In genomic region chr1:9331558-9332346, GRCh38 we compare ENCODE assay signal across 22 cellular contexts. TPM values are rescaled to one million over a fixed set of nuclear protein-coding genes. Genes with fewer than 3 reads are reported as not detected.
DNase-seq lines count a peak whose midpoint lies in the region; ATAC-seq, FAIRE-seq and TF ChIP-seq lines count a peak whose summit lies in the region.
"Had no signal": no experiment of that assay in that cellular context is flagged by ENCODE, and none has a peak within 500 bp of the region (broad histone marks: within the 10 kb centered on the region; RNA-seq: fewer than 3 reads in every experiment).

No MANE protein-coding gene starts in this region.

- H3K27me3 ChIP-seq in SJSA1 (replicated peaks) (no peaks in the 10 kb centered on the region), small intestine (ENCODE audit: control insufficient read depth in 2 of 2, insufficient read depth in 2 of 2, low read length in 2 of 2) (no peaks in the 10 kb centered on the region)
- H3K27me3 ChIP-seq: BE2C, thyroid gland had no signal

- 51 to 70% (median 67%) methylated on average over 13 of the region's 13 CpGs for WGBS in small intestine, 3 donors

- H3K4me1 ChIP-seq in HEK293 (ENCODE audit: control insufficient read depth, insufficient read depth, low read length) (no peaks in the 10 kb centered on the region), SJSA1 (replicated peaks) (peaks cover 30% of the 10 kb centered on the region), small intestine (ENCODE audit: control insufficient read depth in 2 of 2, insufficient read depth in 1 of 2, low read depth in 1 of 2, low read length in 1 of 2) (peaks cover 5 to 6% of the 10 kb centered on the region in 2 donors)
- H3K4me1 ChIP-seq: BE2C had no signal

- H3K27ac ChIP-seq in HEK293 (ENCODE audit: extremely low read depth, low read depth, low read length) (no peak overlapping the region), SJSA1 (peak overlapping the region; percentile 32), small intestine (ENCODE audit: low read depth in 1 of 2, low read length in 1 of 2) (peak overlapping the region; percentile 43 to 61)
- H3K27ac ChIP-seq: thyroid gland had no signal

- no peak for FAIRE-seq in small intestine (lab: Jason Lieb, UNC)
- FAIRE-seq: GM18507 had no signal

- no peak for TF ChIP-seq CTCF in HEK293 (tag by site-specific recombination; IDR thresholded peaks at IDR 0.05)
- TF ChIP-seq CTCF in fibroblast of villous mesenchyme (IDR thresholded peaks at IDR 0.05; ENCODE audit: insufficient read depth, low read depth, low read length): no peak

- ATAC-seq in HG03196 (IDR thresholded peaks at IDR 0.05; ENCODE audit: unreplicated experiment): no peak
- ATAC-seq in HG03045 (IDR thresholded peaks at IDR 0.05; ENCODE audit: unreplicated experiment): no peak
- ATAC-seq: left cardiac atrium, sciatic nerve had no signal

- POLR2A ChIA-PET in HEK293 (lab: Yijun Ruan, JAX): no interaction called here

- H3K9me3 ChIP-seq in HEK293 (ENCODE audit: control insufficient read depth, insufficient read depth, low read depth, low read length) (no peaks in the 10 kb centered on the region), SJSA1 (replicated peaks) (no peaks in the 10 kb centered on the region), small intestine (ENCODE audit: control insufficient read depth, low read depth) (no peaks in the 10 kb centered on the region)
- H3K9me3 ChIP-seq: BE2C, thyroid gland had no signal

- H3K36me3 ChIP-seq in HEK293 (ENCODE audit: control insufficient read depth in 2 of 2, insufficient read depth in 1 of 2, low read length in 2 of 2) (no peaks in the 10 kb centered on the region), SJSA1 (peaks cover 11% of the 10 kb centered on the region; the same call in 1 of the 2 replicates), small intestine (ENCODE audit: control insufficient read depth in 2 of 2, insufficient read depth in 2 of 2, low read length in 2 of 2) (peaks cover 0 to 4% of the 10 kb centered on the region in 2 donors)
- H3K36me3 ChIP-seq: BE2C, thyroid gland had no signal

- DNase-seq in SJSA1 (ENCODE audit: low read depth in 1 of 2, low spot score in 2 of 2) (peak; percentile 93 to 94), fibroblast of villous mesenchyme (ENCODE audit: low read depth) (peak; percentile 84), small intestine (peak; percentile 48), DMS79 treated with DMSO at 0.1 percent for 48 hours (lab: John Stamatoyannopoulos, UW) (no peak)
- no peak for DNase-seq in stimulated activated CD4-positive, alpha-beta T cell treated with anti-CD3 and anti-CD28 coated beads, Interleukin-4, amount 100 ng/mL, for 1 hour
- DNase-seq: activated CD4-positive, alpha-beta T cell treated with anti-CD3 and anti-CD28 coated beads for 1 hour; BE2C; DMS 273 treated with DMSO at 0.1 percent for 48 hours; hypothalamus; KBM-7; left cardiac atrium; midbrain; SIG-M5; stimulated activated CD4-positive, alpha-beta T cell treated with anti-CD3 and anti-CD28 coated beads, Interleukin-4, amount 100 ng/mL, for 24 hours; stimulated activated CD8-positive, alpha-beta memory T cell treated with anti-CD3 and anti-CD28 coated beads, Interleukin-4, amount 100 ng/mL, for 48 hours; T-helper 2 cell; thyroid gland had no signal

- H3K4me3 ChIP-seq in HEK293 (ENCODE audit: low read depth, low read length) (no peak overlapping the region), SJSA1 (no peak overlapping the region), fibroblast of villous mesenchyme (ENCODE audit: low read depth, low read length) (no peak overlapping the region), small intestine (ENCODE audit: low read depth in 1 of 2, low read length in 2 of 2) (no peak overlapping the region)
- H3K4me3 ChIP-seq: thyroid gland had no signal

- CTCF ChIA-PET in HEK293 (lab: Yijun Ruan, JAX): interaction anchor here (0.6 kb wide), 1 partner anchor 115 kb away, joined by 3 read pairs; no protein-coding TSS in a partner anchor

TF ChIP-seq in HEK293, 187 proteins besides CTCF, POLR2A, EP300 and RAD21:
- TF ChIP-seq ZNF747 (tag by site-specific recombination; IDR thresholded peaks at IDR 0.05) (no peak), ZNF398 (tag by site-specific recombination; IDR thresholded peaks at IDR 0.05) (no peak), ZNF544 (tag by site-specific recombination; IDR thresholded peaks at IDR 0.05) (no peak), GLI4 (tag by site-specific recombination; IDR thresholded peaks at IDR 0.05) (no peak), ZNF660 (tag by site-specific recombination; IDR thresholded peaks at IDR 0.05) (no peak), ELK4 (IDR thresholded peaks at IDR 0.05; ENCODE audit: borderline replicate concordance, low read depth, low read length) (no peak), EGR2 (tag by site-specific recombination; IDR thresholded peaks at IDR 0.05; ENCODE audit: low read depth) (peak; percentile 72), ZNF324 (tag by site-specific recombination; IDR thresholded peaks at IDR 0.05) (no peak), ZNF785 (tag by site-specific recombination; IDR thresholded peaks at IDR 0.05) (no peak), PRDM1 (tag by site-specific recombination; IDR thresholded peaks at IDR 0.05) (no peak), ZFHX2 (tag by site-specific recombination; conservative IDR thresholded peaks at IDR 0.05) (peak; percentile 47), ZNF843 (tag by site-specific recombination; IDR thresholded peaks at IDR 0.05) (no peak), SCRT2 (tag by site-specific recombination; IDR thresholded peaks at IDR 0.05) (no peak), ZNF121 (tag by site-specific recombination; IDR thresholded peaks at IDR 0.05) (peak; percentile 64; the same call in 1 of the 2 replicates), ZNF423 (tag by site-specific recombination; IDR thresholded peaks at IDR 0.05) (no peak)

RNA-seq across cellular contexts. Expression of gene SPSB1, which starts 39.1 kb away (rescaled TPM):
- total RNA-seq in SJSA1 (2014; rRNA removed; shearing (Covaris generic)): 16.2 and 24.4 TPM in 2 replicates
- total RNA-seq in fibroblast of villous mesenchyme: 20.7 and 48.6 TPM in 2 replicates
- polyA plus RNA-seq in small intestine: 10 to 100 TPM; 30.0 to 69.1 (median 35.3) TPM

Comparison
In these comparisons a context has a peak if more than half of its experiments do, and no peak if none do; other contexts are left out.
1. DNase-seq: peak in SJSA1 (2 of 2), fibroblast of villous mesenchyme (single experiment) and small intestine (single experiment); none in DMS79 treated with DMSO at 0.1 percent for 48 hours (single experiment) and stimulated activated CD4-positive, alpha-beta T cell treated with anti-CD3 and anti-CD28 coated beads, Interleukin-4, amount 100 ng/mL, for 1 hour (single experiment).